ENCODE assay signal across 9 cellular contexts in genomic region chr1:65948609-65949229, GRCh38.
A peak's percentile ranks its signal among the peaks of the same experiment; 100 is the strongest.
DNase-seq lines count a peak whose midpoint lies in the region; ATAC-seq, FAIRE-seq and TF ChIP-seq lines count a peak whose summit lies in the region.
"Had no signal": no experiment of that assay in that cellular context is flagged by ENCODE, and none has a peak within 500 bp of the region (broad histone marks: within the 10 kb centered on the region; RNA-seq: fewer than 3 reads in every experiment).

No MANE protein-coding gene starts in this region.

- H3K27ac Mint-ChIP-seq in mesothelial cell of epicardium: no peak overlapping the region

- no peak overlapping the region for H3K4me3 ChIP-seq in WERI-Rb-1 (ENCODE audit: low read depth, low read length)
- H3K4me3 ChIP-seq in HepG2 (replicated peaks in 1 of 3; ENCODE audit: insufficient read depth in 1 of 3, low read depth in 2 of 3, low read length in 3 of 3): no peak overlapping the region
- H3K4me3 ChIP-seq: ascending aorta had no signal

- H2AFZ ChIP-seq in HepG2 (ENCODE audit: low read length): no peak overlapping the region

- no peak for TF ChIP-seq EP300 in HepG2 (IDR thresholded peaks at IDR 0.05; ENCODE audit: low read depth in 2 of 2, low read length in 2 of 2)
- TF ChIP-seq EP300 in HepG2 (CRISPR knock-in tag; IDR thresholded peaks at IDR 0.05; ENCODE audit: borderline replicate concordance): no peak

- H3K27me3 Mint-ChIP-seq in mesothelial cell of epicardium (ENCODE audit: low read depth): peaks cover 1% of the 10 kb centered on the region

- H3K9me3 ChIP-seq in WERI-Rb-1 (ENCODE audit: severe bottlenecking): no peaks in the 10 kb centered on the region
- H3K9me3 ChIP-seq in HepG2 (ENCODE audit: low read length): peaks cover 14% of the 10 kb centered on the region; the same call in 1 of the 2 replicates
- H3K9me3 ChIP-seq: ascending aorta had no signal

- H3K4me2 ChIP-seq in HepG2 (ENCODE audit: low read depth, low read length): no peak overlapping the region

- H3K36me3 Mint-ChIP-seq in mesothelial cell of epicardium: no peaks in the 10 kb centered on the region

- in situ Hi-C loops in HepG2 (cut with HindIII; ENCODE audit: extremely low pct_ligation_motif_present, low pct_unique_long_range_greater_than_20kb): no loop called here

- H3K36me3 ChIP-seq in WERI-Rb-1: no peaks in the 10 kb centered on the region
- H3K36me3 ChIP-seq in HepG2 (replicated peaks in 1 of 2; ENCODE audit: control insufficient read depth in 1 of 2, insufficient read depth in 2 of 2, low read length in 2 of 2): no peaks in the 10 kb centered on the region
- H3K36me3 ChIP-seq: ascending aorta had no signal

- no peak for TF ChIP-seq RAD21 in HepG2 (CRISPR knock-in tag; IDR thresholded peaks at IDR 0.05)

- BruUV-seq in HepG2 (replicated peaks; lab: Mats Ljungman, UMichigan): no TSS peak

- ATAC-seq in HepG2: no peak
- ATAC-seq in GM21447 (IDR thresholded peaks at IDR 0.05; ENCODE audit: unreplicated experiment): no peak

- 30% methylated on average over 7 of the region's 7 CpGs for WGBS in HepG2 (ENCODE audit: low lambda C conversion rate)

- H3K9ac ChIP-seq in HepG2 (ENCODE audit: insufficient read depth, low read depth, low read length): no peak overlapping the region

- H3K4me3 Mint-ChIP-seq in mesothelial cell of epicardium: no peak overlapping the region

- H3K4me1 ChIP-seq in HepG2 (ENCODE audit: insufficient read depth, low read length): no peaks in the 10 kb centered on the region
- H3K4me1 ChIP-seq: ascending aorta had no signal

- no peak for FAIRE-seq in HepG2 (lab: Jason Lieb, UNC)

- POLR2A ChIA-PET in HepG2 (lab: Yijun Ruan, JAX): no interaction called here

- CTCF ChIA-PET in HepG2 (lab: Yijun Ruan, JAX; ENCODE audit: low intra/inter-chr PET ratio, low total read pairs): no interaction called here

- DNase-seq in Ammon's horn (ENCODE audit: low spot score) (peak; percentile 59), HS-27A (ENCODE audit: low read depth) (peak; percentile 43), WERI-Rb-1 (peak; percentile 20), HepG2 (ENCODE audit: low spot score) (no peak), mesothelial cell of epicardium (ENCODE audit: low spot score in 2 of 2, unreplicated experiment in 2 of 2) (no peak), HPDE6-E6E7 (ENCODE audit: extremely low spot score) (no peak)
- DNase-seq in stimulated activated naive CD4-positive, alpha-beta T cell (lab: John Stamatoyannopoulos, UW): no peak

- peak; percentile 38 for TF ChIP-seq CTCF in WERI-Rb-1 (IDR thresholded peaks at IDR 0.05; ENCODE audit: low read depth, low read length)
- TF ChIP-seq CTCF in HepG2 (CRISPR knock-in tag; IDR thresholded peaks at IDR 0.05): peak; percentile 24; the same call in 1 of the 2 replicates
- TF ChIP-seq CTCF in mesothelial cell of epicardium (IDR thresholded peaks at IDR 0.05; ENCODE audit: unreplicated experiment): no peak

- H3K27me3 ChIP-seq in WERI-Rb-1 (ENCODE audit: insufficient read depth, low read depth, severe bottlenecking) (no peaks in the 10 kb centered on the region), HepG2 (ENCODE audit: control insufficient read depth in 1 of 2, insufficient read depth in 2 of 2, low read length in 2 of 2) (no peaks in the 10 kb centered on the region)
- H3K27me3 ChIP-seq: ascending aorta had no signal

- intact Hi-C loops in HepG2 (cut with micrococcal nuclease; ENCODE audit: unreplicated experiment): no loop called here

- peaks cover 2% of the 10 kb centered on the region for H3K4me1 Mint-ChIP-seq in mesothelial cell of epicardium

- H3K27ac ChIP-seq in WERI-Rb-1 (no peak overlapping the region), HepG2 (ENCODE audit: extremely low read length, insufficient read depth, low read length) (no peak overlapping the region)
- H3K27ac ChIP-seq: ascending aorta had no signal

- no peak for TF ChIP-seq POLR2A in HepG2 (IDR thresholded peaks at IDR 0.05; ENCODE audit: insufficient read depth in 1 of 2, low read depth in 2 of 2, low read length in 2 of 2)

- peaks cover 9% of the 10 kb centered on the region for H3K9me3 Mint-ChIP-seq in mesothelial cell of epicardium

- H4K20me1 ChIP-seq in HepG2 (ENCODE audit: insufficient read depth, low read length): no peaks in the 10 kb centered on the region

- no peaks in the 10 kb centered on the region for H3K79me2 ChIP-seq in HepG2 (ENCODE audit: insufficient read depth, low read length)

TF ChIP-seq in HepG2, 621 proteins besides CTCF, POLR2A, EP300 and RAD21:
- TF ChIP-seq GPN1 (CRISPR knock-in tag; IDR thresholded peaks at IDR 0.05; ENCODE audit: borderline replicate concordance) (no peak), STAG1 (CRISPR knock-in tag; IDR thresholded peaks at IDR 0.05) (0 out of 2 replicates have a peak, but pooled peaks have one; percentile 6)

Comparison
In these comparisons a context has a peak if more than half of its experiments do, and no peak if none do; other contexts are left out.
1. DNase-seq: peak in Ammon's horn (single experiment), HS-27A (single experiment) and WERI-Rb-1 (single experiment); none in HepG2 (single experiment), mesothelial cell of epicardium (0 of 2), HPDE6-E6E7 (single experiment) and stimulated activated naive CD4-positive, alpha-beta T cell (0 of 6).